ENCODE assay signal across 8 cellular contexts in the genomic region with DNA sequence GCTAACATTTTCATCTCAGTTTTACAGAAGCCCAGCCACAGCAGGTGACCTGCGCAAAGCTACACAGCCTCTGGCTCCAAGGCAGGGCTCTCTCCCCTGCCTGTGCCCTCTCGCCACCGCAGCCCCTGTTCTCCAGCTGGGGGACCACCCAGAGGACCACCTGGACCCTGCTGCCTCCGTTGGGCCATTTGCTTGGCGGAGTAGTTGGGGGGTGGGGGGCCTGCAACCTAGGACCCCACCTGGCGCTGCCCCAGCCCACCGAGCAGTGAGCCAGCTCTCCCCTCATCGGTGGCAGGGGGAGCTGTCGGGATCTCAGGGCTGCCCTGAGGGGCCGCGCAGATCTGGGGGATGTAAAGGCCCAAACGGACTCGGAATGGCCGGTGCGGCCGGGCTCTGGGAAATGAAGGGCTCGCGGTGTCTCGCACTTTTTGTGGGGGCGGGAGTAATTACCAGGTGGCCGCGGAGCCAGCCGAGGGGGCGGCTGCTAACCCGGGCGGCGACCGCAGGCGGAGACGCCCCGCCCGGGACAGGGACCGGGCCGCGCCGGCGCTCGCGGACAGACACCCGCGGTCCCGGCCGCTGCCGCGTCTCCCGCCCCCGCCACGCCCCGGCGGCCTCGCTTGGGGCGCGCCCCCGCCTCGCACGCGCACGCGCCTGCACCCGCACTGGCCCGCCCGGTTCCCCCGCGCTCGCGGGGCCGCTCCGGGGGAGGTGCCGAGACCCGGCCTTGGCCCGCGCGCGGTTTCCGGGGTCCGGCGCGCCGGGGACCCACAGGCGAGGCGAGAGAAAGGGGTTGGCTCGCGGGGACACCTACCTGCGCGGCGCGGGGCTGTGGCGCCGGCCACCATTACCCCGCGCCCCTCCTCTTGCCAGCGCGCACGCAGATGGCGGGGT. TPM values are rescaled to one million over a fixed set of nuclear protein-coding genes. Genes with fewer than 3 reads are reported as not detected.
A peak's percentile ranks its signal among the peaks of the same experiment; 100 is the strongest.
DNase-seq lines count a peak whose midpoint lies in the region; ATAC-seq and TF ChIP-seq lines count a peak whose summit lies in the region.

No MANE protein-coding gene starts in this region.

- no peaks in the 10 kb centered on the region for H3K36me3 ChIP-seq in PC-3 (ENCODE audit: low read depth, low read length)

- peaks cover 16% of the 10 kb centered on the region for H3K27me3 Mint-ChIP-seq in brain

- no peaks in the 10 kb centered on the region for H3K27me3 ChIP-seq in PC-3 (ENCODE audit: low read length)

- TSS peak; percentile 24 for BruUV-seq in PC-3 (replicated peaks; lab: Mats Ljungman, UMichigan)

- no peaks in the 10 kb centered on the region for H4K20me1 ChIP-seq in PC-3 (ENCODE audit: low read length)

- no peaks in the 10 kb centered on the region for H3F3A ChIP-seq in PC-3 (ENCODE audit: low read length, unreplicated experiment)

- H3K4me3 ChIP-seq in PC-3 (ENCODE audit: low read length): peak overlapping the region; percentile 71

- H3K4me3 Mint-ChIP-seq in brain: peak overlapping the region; percentile 66 to 86 (median 82)

- no peak for TF ChIP-seq CTCF in PC-3 (conservative IDR thresholded peaks at IDR 0.05; ENCODE audit: low read depth, low read length)
- peak in 1 of 2 experiments; percentile 66 for TF ChIP-seq CTCF in brain (conservative IDR thresholded peaks at IDR 0.05)

- peak overlapping the region; percentile 89 for H3K4me2 ChIP-seq in PC-3 (ENCODE audit: low read length)

- CTCF ChIA-PET in PC-3 (lab: Charles Lee): interaction anchor here (0.7 to 1.1 kb wide), 2 partner anchors 60 to 76 kb away, joined by 3 to 10 read pairs; no protein-coding TSS in a partner anchor

- no peaks in the 10 kb centered on the region for H3K79me2 ChIP-seq in PC-3 (ENCODE audit: low read length)

- POLR2A ChIA-PET in PC-3 (lab: Charles Lee; ENCODE audit: unreplicated experiment): no interaction called here

- intact Hi-C loops in PC-3 (cut with micrococcal nuclease): no loop called here

- H3K27ac ChIP-seq in PC-3 (ENCODE audit: low read length): no peak overlapping the region

- ATAC-seq in PC-3 (peak; percentile 48), HG03159 (IDR thresholded peaks at IDR 0.05; ENCODE audit: unreplicated experiment) (no peak)

- peak; percentile 74 for DNase-seq in activated T-cell treated with anti-CD3 and anti-CD28 coated beads, Interleukin-2, amount 50 U/mL, for 1 hour
- DNase-seq in activated T-cell treated with anti-CD3 and anti-CD28 coated beads for 4 hours: no peak
- peak; percentile 33 for DNase-seq in PC-3
- peak; percentile 73 for DNase-seq in iPS-NIHi7 (ENCODE audit: extremely low spot score)
- DNase-seq in stimulated activated CD8-positive, alpha-beta memory T cell treated with anti-CD3 and anti-CD28 coated beads, Interleukin-4, amount 100 ng/mL, for 48 hours: peak; percentile 53
- DNase-seq in putamen (ENCODE audit: low spot score): no peak

- H3K9ac ChIP-seq in PC-3 (ENCODE audit: low read length): peak overlapping the region; percentile 53

- H3K9me3 ChIP-seq in PC-3 (ENCODE audit: low read length): no peaks in the 10 kb centered on the region

- peak overlapping the region in 1 of 5 experiments; percentile 63 for H3K27ac Mint-ChIP-seq in brain

- H3K9me3 Mint-ChIP-seq in brain: peaks cover 0 to 3% (median 0%) of the 10 kb centered on the region in 5 experiments

- peaks cover 63% of the 10 kb centered on the region for H3K4me1 Mint-ChIP-seq in brain

- no peaks in the 10 kb centered on the region for H3K9me2 ChIP-seq in PC-3 (replicated peaks; ENCODE audit: low read length)

- H2AFZ ChIP-seq in PC-3 (ENCODE audit: low read length): peak overlapping the region; percentile 91

- no peaks in the 10 kb centered on the region for H3K36me3 Mint-ChIP-seq in brain

- peaks cover 19% of the 10 kb centered on the region for H3K4me1 ChIP-seq in PC-3 (ENCODE audit: insufficient read depth, low read length)

RNA-seq across cellular contexts. Expression of a gene that starts 8.6 kb away (rescaled TPM):
- 0.35 and 1.5 TPM in 2 replicates for total RNA-seq in PC-3 (2014; rRNA removed)
- 3.0 TPM for polyA plus RNA-seq in brain (ENCODE audit: insufficient read depth, low read depth, low replicate concordance)

Comparison
In these comparisons a context has a peak if more than half of its experiments do, and no peak if none do; other contexts are left out.
1. DNase-seq: peak in activated T-cell treated with anti-CD3 and anti-CD28 coated beads, Interleukin-2, amount 50 U/mL, for 1 hour (single experiment), PC-3 (single experiment), iPS-NIHi7 (single experiment) and stimulated activated CD8-positive, alpha-beta memory T cell treated with anti-CD3 and anti-CD28 coated beads, Interleukin-4, amount 100 ng/mL, for 48 hours (single experiment); none in activated T-cell treated with anti-CD3 and anti-CD28 coated beads for 4 hours (single experiment) and putamen (single experiment).